Comparison of ENCODE assay signal across 8 cellular contexts in genomic region chr17:5077781-5078105, GRCh38. TPM values are rescaled to one million over a fixed set of nuclear protein-coding genes. Genes with fewer than 3 reads are reported as not detected.
A peak's percentile ranks its signal among the peaks of the same experiment; 100 is the strongest.
DNase-seq lines count a peak whose midpoint lies in the region; ATAC-seq and TF ChIP-seq lines count a peak whose summit lies in the region.

No MANE protein-coding gene starts in this region.

- TF ChIP-seq EP300 in esophagus muscularis mucosa (IDR thresholded peaks at IDR 0.05) = no peak

- H3K4me3 ChIP-seq in CD4-positive, CD25-positive, alpha-beta regulatory T cell (ENCODE audit: low read depth, low read length) = peak overlapping the region; percentile 88
- H3K4me3 ChIP-seq in SJCRH30 (peak overlapping the region; percentile 60), esophagus muscularis mucosa (peak overlapping the region; percentile 56 to 89 (median 71))

- peaks cover 11% of the 10 kb centered on the region for H3K36me3 Mint-ChIP-seq in CD4-positive, CD25-positive, alpha-beta regulatory T cell
- no peaks in the 10 kb centered on the region for H3K36me3 Mint-ChIP-seq in osteocyte (ENCODE audit: unreplicated experiment)

- no peaks in the 10 kb centered on the region for H3K36me3 ChIP-seq in CD4-positive, CD25-positive, alpha-beta regulatory T cell (ENCODE audit: control insufficient read depth, insufficient read depth, low read length)
- H3K36me3 ChIP-seq in SJCRH30 = no peaks in the 10 kb centered on the region
- peaks cover 0 to 22% (median 1%) of the 10 kb centered on the region in 4 donors for H3K36me3 ChIP-seq in esophagus muscularis mucosa

- H3K27ac Mint-ChIP-seq in CD4-positive, CD25-positive, alpha-beta regulatory T cell = peak overlapping the region in 2 of 3 donors; percentile 87 to 90
- H3K27ac Mint-ChIP-seq in osteocyte (ENCODE audit: unreplicated experiment) = no peak overlapping the region

- H3K4me3 Mint-ChIP-seq in CD4-positive, CD25-positive, alpha-beta regulatory T cell = peak overlapping the region; percentile 89 to 100 (median 94)
- H3K4me3 Mint-ChIP-seq in osteocyte (ENCODE audit: unreplicated experiment) = peak overlapping the region; percentile 64

- peaks cover 2 to 5% of the 10 kb centered on the region in 2 experiments for H3K9me3 ChIP-seq in CD4-positive, CD25-positive, alpha-beta regulatory T cell (ENCODE audit: control insufficient read depth in 2 of 2, low read length in 2 of 2)
- no peaks in the 10 kb centered on the region for H3K9me3 ChIP-seq in SJCRH30 (replicated peaks)
- peaks cover 0 to 7% (median 1%) of the 10 kb centered on the region in 4 donors for H3K9me3 ChIP-seq in esophagus muscularis mucosa

- no peak for ATAC-seq in CD4-positive, CD25-positive, alpha-beta regulatory T cell (ENCODE audit: low read depth in 2 of 2)
- no peak for ATAC-seq in GM18511 (IDR thresholded peaks at IDR 0.05; ENCODE audit: unreplicated experiment)
- ATAC-seq in HG03457 (IDR thresholded peaks at IDR 0.05; ENCODE audit: unreplicated experiment) = no peak

- WGBS in esophagus muscularis mucosa = 6% methylated on average over 13 of the region's 14 CpGs

- intact Hi-C loops in esophagus muscularis mucosa (cut with DNase I) = no loop called here

- peaks cover 18% of the 10 kb centered on the region for H3K4me1 ChIP-seq in CD4-positive, CD25-positive, alpha-beta regulatory T cell (ENCODE audit: control insufficient read depth, insufficient read depth, low read length, poor library complexity, severe bottlenecking)
- H3K4me1 ChIP-seq in SJCRH30 (no peaks in the 10 kb centered on the region), esophagus muscularis mucosa (peaks cover 21 to 29% (median 25%) of the 10 kb centered on the region in 4 donors)

- no peak for DNase-seq in CD4-positive, CD25-positive, alpha-beta regulatory T cell
- DNase-seq in SJCRH30 (no peak), esophagus muscularis mucosa (ENCODE audit: extremely low spot score) (no peak), osteocyte (ENCODE audit: extremely low spot score, unreplicated experiment) (no peak), NCI-H82 treated with DMSO at 0.1 percent for 48 hours (lab: John Stamatoyannopoulos, UW; ENCODE audit: unreplicated experiment) (no peak)
- no peak for DNase-seq in stimulated activated CD4-positive, alpha-beta T cell treated with anti-CD3 and anti-CD28 coated beads, Interleukin-4, amount 100 ng/mL, for 4 hours

- peaks cover 0 to 4% (median under 1%) of the 10 kb centered on the region in 7 donors for H3K9me3 Mint-ChIP-seq in CD4-positive, CD25-positive, alpha-beta regulatory T cell
- peaks cover 6% of the 10 kb centered on the region for H3K9me3 Mint-ChIP-seq in osteocyte (ENCODE audit: unreplicated experiment)

- H3K27ac ChIP-seq in CD4-positive, CD25-positive, alpha-beta regulatory T cell (ENCODE audit: insufficient read depth, low read length, poor library complexity, severe bottlenecking) = peak overlapping the region; percentile 68
- H3K27ac ChIP-seq in SJCRH30 (peak overlapping the region; percentile 70), esophagus muscularis mucosa (replicated peaks in 1 of 4) (peak overlapping the region; percentile 77 to 87 (median 82))

- no peaks in the 10 kb centered on the region for H3K27me3 Mint-ChIP-seq in CD4-positive, CD25-positive, alpha-beta regulatory T cell
- peaks cover 5% of the 10 kb centered on the region for H3K27me3 Mint-ChIP-seq in osteocyte (ENCODE audit: unreplicated experiment)

- TF ChIP-seq CTCF in esophagus muscularis mucosa (IDR thresholded peaks at IDR 0.05) (no peak), osteocyte (IDR thresholded peaks at IDR 0.05) (no peak)

- H3K4me1 Mint-ChIP-seq in CD4-positive, CD25-positive, alpha-beta regulatory T cell = peaks cover 9 to 33% (median 23%) of the 10 kb centered on the region in 4 donors
- H3K4me1 Mint-ChIP-seq in osteocyte (ENCODE audit: unreplicated experiment) = no peaks in the 10 kb centered on the region

- no peak for TF ChIP-seq POLR2A in esophagus muscularis mucosa (IDR thresholded peaks at IDR 0.05; ENCODE audit: low read depth)

- H3K27me3 ChIP-seq in CD4-positive, CD25-positive, alpha-beta regulatory T cell (ENCODE audit: control insufficient read depth, insufficient read depth, low read length) = no peaks in the 10 kb centered on the region
- no peaks in the 10 kb centered on the region for H3K27me3 ChIP-seq in SJCRH30
- H3K27me3 ChIP-seq in esophagus muscularis mucosa = no peaks in the 10 kb centered on the region

RNA-seq across cellular contexts. Expression of gene ZFP3, which starts 0.5 kb away (rescaled TPM):
- total RNA-seq in CD4-positive, CD25-positive, alpha-beta regulatory T cell = 2.5 TPM
- 1 to 10 TPM in 2 of 4 donors, under 1 TPM in 2; 0.32 to 2.0 (median 1.3) TPM for polyA plus RNA-seq in CD4-positive, CD25-positive, alpha-beta regulatory T cell
- 1.7 and 1.8 TPM in 2 replicates for total RNA-seq in SJCRH30 (2014; rRNA removed; shearing (Covaris generic))
- total RNA-seq in esophagus muscularis mucosa = 1 to 10 TPM; 4.1 to 6.2 (median 5.3) TPM
- total RNA-seq in osteocyte = 0.78 and 0.86 TPM in 2 replicates

RNA-seq across cellular contexts. Expression of gene ZNF232, which starts 33.9 kb away (rescaled TPM):
- total RNA-seq in CD4-positive, CD25-positive, alpha-beta regulatory T cell = 8.0 TPM
- polyA plus RNA-seq in CD4-positive, CD25-positive, alpha-beta regulatory T cell = 10 to 100 TPM in 2 of 4 donors, 1 to 10 TPM in 2; 4.6 to 12.3 (median 9.0) TPM
- total RNA-seq in SJCRH30 (2014; rRNA removed; shearing (Covaris generic)) = 5.4 and 6.8 TPM in 2 replicates
- total RNA-seq in esophagus muscularis mucosa = 10 to 100 TPM in 2 of 4 donors, 1 to 10 TPM in 2; 8.4 to 12.5 (median 10.8) TPM
- total RNA-seq in osteocyte = 7.9 and 8.5 TPM in 2 replicates

RNA-seq across cellular contexts. Expression of gene USP6, which starts 38.1 kb away (rescaled TPM):
- not detected for total RNA-seq in CD4-positive, CD25-positive, alpha-beta regulatory T cell
- under 1 TPM in 3 of 4 donors, not detected in 1; 0.02 to 0.10 (median 0.06) TPM for polyA plus RNA-seq in CD4-positive, CD25-positive, alpha-beta regulatory T cell
- not detected in 2 replicates for total RNA-seq in SJCRH30 (2014; rRNA removed; shearing (Covaris generic))
- total RNA-seq in esophagus muscularis mucosa = 1 to 10 TPM in 1 of 4 donors, under 1 TPM in 2, not detected in 1; 0.06 to 2.9 (median 0.33) TPM
- total RNA-seq in osteocyte = 0.13 and 0.16 TPM in 2 replicates

RNA-seq across cellular contexts. Expression of gene SLC52A1, which starts 42.5 kb away (rescaled TPM):
- total RNA-seq in CD4-positive, CD25-positive, alpha-beta regulatory T cell = 0.22 TPM
- under 1 TPM in 2 of 4 donors, not detected in 2; 0.27 to 0.41 TPM for polyA plus RNA-seq in CD4-positive, CD25-positive, alpha-beta regulatory T cell
- total RNA-seq in SJCRH30 (2014; rRNA removed; shearing (Covaris generic)) = not detected in 2 replicates
- not detected for total RNA-seq in esophagus muscularis mucosa
- not detected in 2 replicates for total RNA-seq in osteocyte
